10 cellular contexts compared by ENCODE assay signal in the genomic region with DNA sequence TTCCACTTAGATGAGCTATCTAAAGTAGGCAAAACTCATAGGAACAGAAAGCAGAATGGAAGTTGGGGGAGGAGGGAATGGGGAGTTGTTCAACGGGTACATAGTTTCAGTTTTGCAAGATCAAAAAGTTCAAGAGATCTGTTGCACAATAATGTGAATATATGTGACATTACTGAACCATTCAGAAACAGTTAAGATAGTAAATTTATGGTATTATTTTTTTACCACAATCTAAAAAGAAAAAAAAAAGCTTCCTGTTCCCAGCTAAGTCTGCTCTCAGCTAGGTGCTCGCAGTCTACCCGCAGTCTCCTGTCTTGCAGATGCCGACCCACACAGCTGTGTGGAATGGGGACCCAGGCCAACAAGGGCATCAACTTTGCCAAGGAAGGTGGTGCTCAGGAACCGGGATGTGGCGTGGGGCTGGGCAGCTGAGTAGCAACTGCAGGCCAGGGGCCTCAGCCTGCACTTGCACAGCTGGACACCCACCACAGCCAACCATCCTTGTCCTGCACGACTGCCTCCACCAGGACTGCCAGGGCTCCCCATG. TPM values are rescaled to one million over a fixed set of nuclear protein-coding genes. Genes with fewer than 3 reads are reported as not detected.
A peak's percentile ranks its signal among the peaks of the same experiment; 100 is the strongest.
DNase-seq lines count a peak whose midpoint lies in the region; ATAC-seq and TF ChIP-seq lines count a peak whose summit lies in the region.
"Had no signal": no experiment of that assay in that cellular context is flagged by ENCODE, and none has a peak within 500 bp of the region (broad histone marks: within the 10 kb centered on the region; RNA-seq: fewer than 3 reads in every experiment).

No MANE protein-coding gene starts in this region.

- no peak overlapping the region for H3K4me3 ChIP-seq in breast epithelium
- H3K4me3 ChIP-seq in fibroblast of pulmonary artery (replicated peaks; ENCODE audit: low read depth, low read length) = no peak overlapping the region
- peak overlapping the region; percentile 17 for H3K4me3 ChIP-seq in upper lobe of right lung
- H3K4me3 ChIP-seq: body of pancreas had no signal

- H3K4me1 Mint-ChIP-seq in MCF 10A (ENCODE audit: insufficient read depth, unreplicated experiment) = peaks cover 16% of the 10 kb centered on the region
- peaks cover 16% of the 10 kb centered on the region for H3K4me1 Mint-ChIP-seq in T-helper 2 cell treated with Interferon-gamma antibody and Interleukin-4, amounts not matched to agents 5 μg/mL and 100 μg/mL, for 36 hours (ENCODE audit: low read depth)

- H3K4me1 ChIP-seq in breast epithelium (no peaks in the 10 kb centered on the region), upper lobe of right lung (peaks cover 18% of the 10 kb centered on the region)
- H3K4me1 ChIP-seq: body of pancreas had no signal

- BruUV-seq in MCF 10A (replicated peaks; lab: Mats Ljungman, UMichigan) = no TSS peak

- CTCF ChIA-PET in MCF 10A (lab: Yijun Ruan, JAX) = interaction anchor here (0.7 to 2.9 kb wide), 6 partner anchors 15 to 834 kb away, joined by 4 to 10 read pairs (median 4); a partner anchor contains a TSS

- H3K36me3 ChIP-seq in breast epithelium = no peaks in the 10 kb centered on the region
- H3K36me3 ChIP-seq in upper lobe of right lung = no peaks in the 10 kb centered on the region

- H3K36me3 Mint-ChIP-seq in MCF 10A (ENCODE audit: insufficient read depth, unreplicated experiment) = no peaks in the 10 kb centered on the region
- H3K36me3 Mint-ChIP-seq in T-helper 2 cell treated with Interferon-gamma antibody and Interleukin-4, amounts not matched to agents 5 μg/mL and 100 μg/mL, for 36 hours (ENCODE audit: low read depth) = no peaks in the 10 kb centered on the region

- no peaks in the 10 kb centered on the region for H3K27me3 ChIP-seq in breast epithelium
- H3K27me3 ChIP-seq in upper lobe of right lung = no peaks in the 10 kb centered on the region
- H3K27me3 ChIP-seq: body of pancreas had no signal

- POLR2A ChIA-PET in MCF 10A (lab: Yijun Ruan, JAX) = interaction anchor here (0.6 to 1.5 kb wide), 4 partner anchors 9 to 1780 kb away, joined by 3 to 9 read pairs (median 6); a partner anchor contains a TSS

- peak; percentile 81 for ATAC-seq in upper lobe of right lung
- ATAC-seq: body of pancreas had no signal

- intact Hi-C loops in MCF 10A (cut with micrococcal nuclease) = no loop called here
- intact Hi-C loops in breast epithelium (cut with DNase I; ENCODE audit: low total_unique reads) = no loop called here
- intact Hi-C loops in upper lobe of right lung (cut with DNase I) = no loop called here

- H3K4me3 Mint-ChIP-seq in MCF 10A (ENCODE audit: unreplicated experiment) = peak overlapping the region; percentile 3
- peak overlapping the region; percentile 44 for H3K4me3 Mint-ChIP-seq in T-helper 2 cell treated with Interferon-gamma antibody and Interleukin-4, amounts not matched to agents 5 μg/mL and 100 μg/mL, for 36 hours

- H3K9me3 Mint-ChIP-seq in MCF 10A (ENCODE audit: unreplicated experiment) = no peaks in the 10 kb centered on the region
- H3K9me3 Mint-ChIP-seq in T-helper 2 cell treated with Interferon-gamma antibody and Interleukin-4, amounts not matched to agents 5 μg/mL and 100 μg/mL, for 36 hours = no peaks in the 10 kb centered on the region

- TF ChIP-seq CTCF in MCF 10A (IDR thresholded peaks at IDR 0.05; ENCODE audit: unreplicated experiment) = no peak
- TF ChIP-seq CTCF in breast epithelium (IDR thresholded peaks at IDR 0.05) = no peak
- TF ChIP-seq CTCF in fibroblast of pulmonary artery (IDR thresholded peaks at IDR 0.05; ENCODE audit: low read length, missing control alignments) = no peak
- no peak for TF ChIP-seq CTCF in upper lobe of right lung (IDR thresholded peaks at IDR 0.05)

- DNase-seq in MCF 10A (ENCODE audit: unreplicated experiment) (peak; percentile 47), breast epithelium (ENCODE audit: low spot score in 2 of 2) (no peak), fibroblast of pulmonary artery (ENCODE audit: low read depth) (peak; percentile 36), upper lobe of right lung (no peak), NCI-H226 (no peak), AG20443 (ENCODE audit: low spot score) (no peak)
- DNase-seq in T-helper 2 cell treated with Interferon-gamma antibody and Interleukin-4, amounts not matched to agents 5 μg/mL and 100 μg/mL, for 36 hours (ENCODE audit: low spot score) = no peak
- no peak for DNase-seq in stimulated activated CD8-positive, alpha-beta memory T cell treated with anti-CD3 and anti-CD28 coated beads, Interleukin-4, amount 100 ng/mL, for 48 hours
- DNase-seq: body of pancreas, NCI-H446 treated with DMSO at 0.1 percent for 48 hours had no signal

- H3K9me3 ChIP-seq in breast epithelium (no peaks in the 10 kb centered on the region), upper lobe of right lung (no peaks in the 10 kb centered on the region)
- H3K9me3 ChIP-seq: body of pancreas had no signal

- H3K27ac ChIP-seq in breast epithelium (peak overlapping the region in 1 of 2 donors; percentile 48), upper lobe of right lung (peak overlapping the region; percentile 2)
- H3K27ac ChIP-seq: body of pancreas had no signal

- no peak overlapping the region for H3K27ac Mint-ChIP-seq in MCF 10A (ENCODE audit: low read depth, unreplicated experiment)
- no peak overlapping the region for H3K27ac Mint-ChIP-seq in T-helper 2 cell treated with Interferon-gamma antibody and Interleukin-4, amounts not matched to agents 5 μg/mL and 100 μg/mL, for 36 hours

- no peak for TF ChIP-seq POLR2A in breast epithelium (IDR thresholded peaks at IDR 0.05)

- no peaks in the 10 kb centered on the region for H3K27me3 Mint-ChIP-seq in MCF 10A (ENCODE audit: insufficient read depth, unreplicated experiment)
- H3K27me3 Mint-ChIP-seq in T-helper 2 cell treated with Interferon-gamma antibody and Interleukin-4, amounts not matched to agents 5 μg/mL and 100 μg/mL, for 36 hours (ENCODE audit: low read depth) = no peaks in the 10 kb centered on the region

RNA-seq across cellular contexts. Expression of a gene that starts 15.3 kb away (rescaled TPM):
- 25.4 and 31.8 TPM in 2 replicates for total RNA-seq in MCF 10A (2022)
- total RNA-seq in breast epithelium = 100 to 1,000 TPM in 1 of 3 donors, 10 to 100 TPM in 2; 71.8 to 141 (median 76.5) TPM
- total RNA-seq in upper lobe of right lung = 85.0 TPM

Comparison
In these comparisons a context has a peak if more than half of its experiments do, and no peak if none do; other contexts are left out.
1. DNase-seq: peak in MCF 10A (single experiment) and fibroblast of pulmonary artery (single experiment); none in breast epithelium (0 of 2), T-helper 2 cell treated with Interferon-gamma antibody and Interleukin-4, amounts not matched to agents 5 μg/mL and 100 μg/mL, for 36 hours (single experiment), upper lobe of right lung (single experiment), stimulated activated CD8-positive, alpha-beta memory T cell treated with anti-CD3 and anti-CD28 coated beads, Interleukin-4, amount 100 ng/mL, for 48 hours (single experiment), NCI-H226 (single experiment) and AG20443 (single experiment).